10 cellular contexts compared by ENCODE assay signal in the genomic region with DNA sequence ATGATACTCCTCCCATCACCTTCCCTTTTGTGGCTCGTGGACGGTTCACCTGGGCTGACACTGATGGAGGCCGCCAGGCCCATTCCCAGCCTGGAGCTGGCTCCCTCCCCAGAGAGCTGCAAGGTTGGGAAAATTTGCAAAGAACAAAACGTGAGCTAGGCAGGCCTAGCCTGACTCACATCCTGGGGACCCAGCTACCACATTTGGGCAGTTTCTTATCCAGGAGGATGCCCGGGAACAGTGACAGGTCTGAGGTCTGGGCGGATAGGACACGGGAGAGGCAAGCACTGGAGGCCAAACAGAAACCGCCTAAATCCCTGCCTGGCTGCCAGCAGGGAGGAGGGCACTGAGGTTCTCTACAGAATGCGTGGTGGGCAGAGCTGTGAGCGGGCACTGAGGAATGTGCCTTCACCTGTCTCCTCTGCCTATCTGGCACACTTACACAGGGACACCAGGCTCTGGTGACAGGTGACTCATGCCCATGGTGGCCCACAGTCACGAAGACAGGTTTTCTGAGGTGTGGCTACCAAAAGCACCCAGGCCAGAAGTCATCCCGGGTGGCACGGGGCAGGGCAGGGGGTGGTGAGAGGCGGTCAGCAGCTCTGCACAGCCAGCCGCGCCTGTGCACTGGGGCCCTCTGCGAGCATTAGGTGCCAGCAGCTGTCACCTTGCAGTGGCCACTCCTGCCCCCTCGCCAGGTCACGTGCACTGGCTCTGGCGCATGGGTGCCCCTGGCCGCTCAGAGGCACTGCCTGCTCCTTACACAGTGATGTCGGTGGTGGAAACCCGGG. TPM values are rescaled to one million over a fixed set of nuclear protein-coding genes. Genes with fewer than 3 reads are reported as not detected.
DNase-seq lines count a peak whose midpoint lies in the region; ATAC-seq and TF ChIP-seq lines count a peak whose summit lies in the region.
"Had no signal": no experiment of that assay in that cellular context is flagged by ENCODE, and none has a peak within 500 bp of the region (broad histone marks: within the 10 kb centered on the region; RNA-seq: fewer than 3 reads in every experiment).

No MANE protein-coding gene starts in this region.

- no peak for TF ChIP-seq CTCF in AG10803 (conservative IDR thresholded peaks at IDR 0.05; ENCODE audit: low read length)
- no peak for TF ChIP-seq CTCF in HFFc6 (IDR thresholded peaks at IDR 0.05)
- no peak for TF ChIP-seq CTCF in brain (conservative IDR thresholded peaks at IDR 0.05)

- POLR2A ChIA-PET in naive thymus-derived CD8-positive, alpha-beta T cell (lab: Charles Lee) = no interaction called here

- H3K27ac Mint-ChIP-seq in HFFc6 (peak overlapping the region; percentile 98), brain (peak overlapping the region; percentile 93 to 96 (median 95))
- peak overlapping the region; percentile 47 to 88 (median 74) for H3K27ac Mint-ChIP-seq in naive thymus-derived CD8-positive, alpha-beta T cell

- H3K9me3 Mint-ChIP-seq in HFFc6 (no peaks in the 10 kb centered on the region), brain (peaks cover 0 to 2% (median 0%) of the 10 kb centered on the region in 5 experiments)
- no peaks in the 10 kb centered on the region for H3K9me3 Mint-ChIP-seq in naive thymus-derived CD8-positive, alpha-beta T cell

- H3K4me3 Mint-ChIP-seq in HFFc6 (peak overlapping the region; percentile 64), brain (peak overlapping the region in 2 of 5 experiments; percentile 30 to 44)
- peak overlapping the region in 2 of 10 donors; percentile 4 to 38 for H3K4me3 Mint-ChIP-seq in naive thymus-derived CD8-positive, alpha-beta T cell

- no peaks in the 10 kb centered on the region for H3K36me3 Mint-ChIP-seq in HFFc6 (ENCODE audit: low read depth)
- peaks cover 4% of the 10 kb centered on the region for H3K36me3 Mint-ChIP-seq in brain
- peaks cover 0 to 4% (median 0%) of the 10 kb centered on the region in 3 donors for H3K36me3 Mint-ChIP-seq in naive thymus-derived CD8-positive, alpha-beta T cell

- no peak for ATAC-seq in naive thymus-derived CD8-positive, alpha-beta T cell
- no peak for ATAC-seq in GM18502 (IDR thresholded peaks at IDR 0.05; ENCODE audit: poor library complexity, unreplicated experiment)

- H3K27me3 Mint-ChIP-seq in HFFc6 (ENCODE audit: insufficient read depth) (peaks cover 1% of the 10 kb centered on the region; the same call in 1 of the 2 replicates), brain (no peaks in the 10 kb centered on the region)
- H3K27me3 Mint-ChIP-seq in naive thymus-derived CD8-positive, alpha-beta T cell = no peaks in the 10 kb centered on the region

- H3K4me3 ChIP-seq in AG10803 (ENCODE audit: low read length) = no peak overlapping the region
- H3K4me3 ChIP-seq: transverse colon had no signal

- peaks cover 65% of the 10 kb centered on the region for H3K4me1 Mint-ChIP-seq in HFFc6 (ENCODE audit: low read depth)
- peaks cover 79% of the 10 kb centered on the region for H3K4me1 Mint-ChIP-seq in brain
- peaks cover 38 to 76% (median 65%) of the 10 kb centered on the region in 4 donors for H3K4me1 Mint-ChIP-seq in naive thymus-derived CD8-positive, alpha-beta T cell

- peak; percentile 46 for DNase-seq in AG10803 (ENCODE audit: low read depth)
- DNase-seq in HFFc6 = peak; percentile 19
- DNase-seq in naive thymus-derived CD8-positive, alpha-beta T cell = no peak
- DNase-seq in SKM-1 treated with dmso at 0.1 percent for 144 hours (lab: John Stamatoyannopoulos, UW; ENCODE audit: unreplicated experiment) = no peak
- DNase-seq in activated CD4-positive, alpha-beta T cell treated with anti-CD3 and anti-CD28 coated beads for 4 hours = no peak
- DNase-seq in NCI-H748 (lab: John Stamatoyannopoulos, UW; ENCODE audit: unreplicated experiment) = no peak
- DNase-seq: DMS79 treated with DMSO at 0.1 percent for 48 hours, transverse colon had no signal

RNA-seq across cellular contexts. Expression of a gene that starts 23.2 kb away (rescaled TPM):
- 100 to 1,000 TPM; 102 to 126 (median 110) TPM for total RNA-seq in HFFc6 (2021; fragmentation: NEBNext Ultra II Directional; extraction: Animal tissue kit (Norgen Biotek cat#: 25700))
- polyA plus RNA-seq in brain (ENCODE audit: insufficient read depth, low read depth, low replicate concordance) = 129 TPM
- total RNA-seq in naive thymus-derived CD8-positive, alpha-beta T cell = 10 to 100 TPM; 38.3 to 38.6 TPM
- 10 to 100 TPM; 11.8 to 20.4 (median 12.3) TPM for polyA plus RNA-seq in naive thymus-derived CD8-positive, alpha-beta T cell

RNA-seq across cellular contexts. Expression of a gene that starts 25.3 kb away (rescaled TPM):
- 10 to 100 TPM; 18.3 to 26.3 (median 24.4) TPM for total RNA-seq in HFFc6 (2021; fragmentation: NEBNext Ultra II Directional; extraction: Animal tissue kit (Norgen Biotek cat#: 25700))
- 36.3 TPM for polyA plus RNA-seq in brain (ENCODE audit: insufficient read depth, low read depth, low replicate concordance)
- 10 to 100 TPM in 1 of 2 experiments, 1 to 10 TPM in 1; 7.5 to 10.9 TPM for total RNA-seq in naive thymus-derived CD8-positive, alpha-beta T cell
- 1 to 10 TPM; 1.7 to 2.4 (median 2.1) TPM for polyA plus RNA-seq in naive thymus-derived CD8-positive, alpha-beta T cell

RNA-seq across cellular contexts. Expression of a gene that starts 33.8 kb away (rescaled TPM):
- total RNA-seq in HFFc6 (2021; fragmentation: NEBNext Ultra II Directional; extraction: Animal tissue kit (Norgen Biotek cat#: 25700)) = 10 to 100 TPM; 11.7 to 15.0 (median 12.1) TPM
- 73.2 TPM for polyA plus RNA-seq in brain (ENCODE audit: insufficient read depth, low read depth, low replicate concordance)
- total RNA-seq in naive thymus-derived CD8-positive, alpha-beta T cell = 10 to 100 TPM; 18.9 to 22.1 TPM
- 1 to 10 TPM; 4.6 to 5.3 (median 4.7) TPM for polyA plus RNA-seq in naive thymus-derived CD8-positive, alpha-beta T cell

RNA-seq across cellular contexts. Expression of a gene that starts 38.6 kb away (rescaled TPM):
- total RNA-seq in HFFc6 (2021; fragmentation: NEBNext Ultra II Directional; extraction: Animal tissue kit (Norgen Biotek cat#: 25700)) = 1 to 10 TPM in 4 of 6 experiments, under 1 TPM in 2; 0.24 to 2.7 (median 1.9) TPM
- polyA plus RNA-seq in brain (ENCODE audit: insufficient read depth, low read depth, low replicate concordance) = 25.7 TPM
- total RNA-seq in naive thymus-derived CD8-positive, alpha-beta T cell = 1 to 10 TPM; 1.4 to 2.3 TPM
- 1 to 10 TPM; 1.3 to 2.6 (median 1.5) TPM for polyA plus RNA-seq in naive thymus-derived CD8-positive, alpha-beta T cell

Comparison
In these comparisons a context has a peak if more than half of its experiments do, and no peak if none do; other contexts are left out.
1. DNase-seq: peak in AG10803 (single experiment) and HFFc6 (single experiment); none in naive thymus-derived CD8-positive, alpha-beta T cell (0 of 10), SKM-1 treated with dmso at 0.1 percent for 144 hours (single experiment), activated CD4-positive, alpha-beta T cell treated with anti-CD3 and anti-CD28 coated beads for 4 hours (0 of 2) and NCI-H748 (single experiment).
2. Peak in every context shown above with its lines, with median percentiles within 50 percentile points of each other: H3K27ac Mint-ChIP-seq.